In the genomic region with DNA sequence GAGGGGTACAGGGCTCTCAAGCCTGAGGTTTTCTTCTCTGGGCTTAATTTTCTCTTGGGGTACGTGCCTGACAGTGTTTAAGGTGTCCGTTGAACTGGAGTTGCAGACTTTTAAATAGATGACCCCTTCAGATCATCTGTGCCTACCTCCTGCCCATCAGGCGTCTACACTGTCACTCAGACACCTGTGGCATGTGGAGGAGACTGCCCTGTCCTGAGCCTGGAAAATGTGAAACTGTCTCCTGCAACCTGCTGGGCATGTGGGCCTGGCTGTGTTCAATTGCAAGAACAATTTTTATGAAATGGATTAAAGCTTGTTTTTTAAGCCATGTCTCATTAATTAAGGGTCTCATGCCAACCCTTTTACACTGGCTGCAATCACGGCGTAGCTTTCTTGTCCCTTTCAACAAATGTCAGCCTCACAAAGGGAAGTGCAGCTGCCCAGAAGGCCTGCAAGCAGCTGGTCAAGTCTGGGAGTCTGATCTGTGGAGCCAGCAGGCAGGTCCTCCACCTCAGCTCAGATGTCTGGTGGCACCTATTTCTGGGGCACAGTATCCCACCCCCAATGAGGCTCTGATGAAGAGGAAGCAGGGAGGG, we compare ENCODE assay signal across 14 cellular contexts.
"Had no signal": no experiment of that assay in that cellular context is flagged by ENCODE, and none has a peak within 500 bp of the region (broad histone marks: within the 10 kb centered on the region; RNA-seq: fewer than 3 reads in every experiment).

No MANE protein-coding gene starts in this region.

- H3K9me3 Mint-ChIP-seq: activated T-helper 1 cell treated with anti-CD3 and anti-CD28 coated beads, Interleukin-12 subunit alpha, Interleukin-12 subunit beta, Interleukin-2, Interleukin-4 antibody, amounts not matched to agents 30 ng/mL and 10 ng/mL and 1 ng/mL, durations not matched to agents 14 hours and 24 hours and 36 hours; central memory CD8-positive, alpha-beta T cell; effector memory CD8-positive, alpha-beta T cell; naive B cell had no signal

- H3K4me2 ChIP-seq: hepatocyte, smooth muscle cell had no signal

- H3K27me3 Mint-ChIP-seq: central memory CD8-positive, alpha-beta T cell; effector memory CD8-positive, alpha-beta T cell; naive B cell had no signal

- FAIRE-seq: TTC549 had no signal

- H3K4me3 Mint-ChIP-seq: activated T-helper 1 cell treated with anti-CD3 and anti-CD28 coated beads, Interleukin-12 subunit alpha, Interleukin-12 subunit beta, Interleukin-2, Interleukin-4 antibody, amounts not matched to agents 30 ng/mL and 10 ng/mL and 1 ng/mL, durations not matched to agents 14 hours and 24 hours and 36 hours; central memory CD8-positive, alpha-beta T cell; effector memory CD8-positive, alpha-beta T cell had no signal

- H3K27ac Mint-ChIP-seq: activated T-helper 1 cell treated with anti-CD3 and anti-CD28 coated beads, Interleukin-12 subunit alpha, Interleukin-12 subunit beta, Interleukin-2, Interleukin-4 antibody, amounts not matched to agents 30 ng/mL and 10 ng/mL and 1 ng/mL, durations not matched to agents 14 hours and 24 hours and 36 hours; effector memory CD8-positive, alpha-beta T cell had no signal

- H3K9me3 ChIP-seq: right atrium auricular region, SJSA1 had no signal

- H3K4me1 ChIP-seq: SJSA1 had no signal

- H3K27ac ChIP-seq: hepatocyte, right atrium auricular region, SJSA1 had no signal

- ATAC-seq: effector memory CD8-positive, alpha-beta T cell had no signal

- H3K4me3 ChIP-seq: hepatocyte, right atrium auricular region, SJSA1, smooth muscle cell had no signal

- H2AFZ ChIP-seq: hepatocyte had no signal

- H3K27me3 ChIP-seq: hepatocyte, right atrium auricular region, SJSA1 had no signal

- DNase-seq: activated CD4-positive, alpha-beta T cell treated with anti-CD3 and anti-CD28 coated beads, Interleukin-2, amount 50 U/mL, for 4 hours; activated CD4-positive, CD25-positive, alpha-beta regulatory T cell; activated naive CD4-positive, alpha-beta T cell; cortex of kidney; effector memory CD8-positive, alpha-beta T cell; naive B cell; T-helper 1 cell had no signal
